In genomic region chr1:42108309-42108708, GRCh38 we compare ENCODE assay signal across 9 cellular contexts. TPM values are rescaled to one million over a fixed set of nuclear protein-coding genes. Genes with fewer than 3 reads are reported as not detected.
"Had no signal": no experiment of that assay in that cellular context is flagged by ENCODE, and none has a peak within 500 bp of the region (broad histone marks: within the 10 kb centered on the region; RNA-seq: fewer than 3 reads in every experiment).

No MANE protein-coding gene starts in this region.

- H3K36me3 ChIP-seq: HAP-1 had no signal

- H3K9me3 ChIP-seq: HAP-1 had no signal

- H3K27ac ChIP-seq: GM23248 had no signal

- H3K9ac ChIP-seq: GM23248 had no signal

- H3K4me3 ChIP-seq: GM23248, GM23338, HAP-1 had no signal

- H2AFZ ChIP-seq: GM23248, GM23338 had no signal

- DNase-seq: GM23248, GOT3, H7, H9, HCEC 1CT, HFFc6 had no signal

- H3K4me1 ChIP-seq: HAP-1 had no signal

- H3K4me2 ChIP-seq: GM23338 had no signal

RNA-seq across cellular contexts. Expression of gene GUCA2B, which starts 44.9 kb away (rescaled TPM):
- polyA plus RNA-seq: GM23248, GM23338, H1 had no signal

RNA-seq across cellular contexts. Expression of gene GUCA2A, which starts 56.2 kb away (rescaled TPM):
- polyA plus RNA-seq: GM23248, GM23338, H1 had no signal
